26 cellular contexts compared by ENCODE assay signal in genomic region chr5:179902763-179903158, GRCh38.
"Had no signal": no experiment of that assay in that cellular context is flagged by ENCODE, and none has a peak within 500 bp of the region (broad histone marks: within the 10 kb centered on the region; RNA-seq: fewer than 3 reads in every experiment).

No MANE protein-coding gene starts in this region.

- ATAC-seq: activated CD8-positive, alpha-beta memory T cell treated with anti-CD3 and anti-CD28 coated beads, Interleukin-2, amount 10 ng/mL, durations not matched to agents 7 days and 5 days; activated T-cell treated with anti-CD3 and anti-CD28 coated beads, Interleukin-2, amount 50 U/mL, for 4 hours; activated T-helper 17 cell treated with anti-CD3 and anti-CD28 coated beads, Interleukin-2, amount 50 U/mL, for 72 hours; Panc1 had no signal

- H3K27ac Mint-ChIP-seq: activated B cell treated with CpG ODN at 0.5 μM for 24 hours; activated CD4-positive, alpha-beta T cell treated with anti-CD3 and anti-CD28 coated beads, Interleukin-2, amount 10 ng/mL, durations not matched to agents 24 days and 14 days; activated CD8-positive, alpha-beta memory T cell treated with anti-CD3 and anti-CD28 coated beads, Interleukin-2, amount 10 ng/mL, durations not matched to agents 7 days and 5 days; activated naive CD4-positive, alpha-beta T cell treated with anti-CD3 and anti-CD28 coated beads for 36 hours; activated naive CD8-positive, alpha-beta T cell treated with anti-CD3 and anti-CD28 coated beads for 36 hours; T-helper 1 cell treated with Interleukin-12 subunit alpha and Interleukin-12 subunit beta and Interleukin-4 antibody, amounts not matched to agents 30 μg/mL and 1 μg/mL, for 36 hours had no signal

- H3K4me3 Mint-ChIP-seq: activated B cell treated with CpG ODN at 0.5 μM for 24 hours; activated CD4-positive, alpha-beta T cell treated with anti-CD3 and anti-CD28 coated beads, Interleukin-2, amount 10 ng/mL, durations not matched to agents 24 days and 14 days; activated CD8-positive, alpha-beta memory T cell treated with anti-CD3 and anti-CD28 coated beads, Interleukin-2, amount 10 ng/mL, durations not matched to agents 7 days and 5 days; activated naive CD4-positive, alpha-beta T cell treated with anti-CD3 and anti-CD28 coated beads for 36 hours; activated naive CD8-positive, alpha-beta T cell treated with anti-CD3 and anti-CD28 coated beads for 36 hours; activated T-cell treated with anti-CD3 and anti-CD28 coated beads, Interleukin-2, amount 50 U/mL, for 4 hours; activated T-helper 17 cell treated with anti-CD3 and anti-CD28 coated beads, Interleukin-2, amount 50 U/mL, for 72 hours; T-helper 1 cell treated with Interleukin-12 subunit alpha and Interleukin-12 subunit beta and Interleukin-4 antibody, amounts not matched to agents 30 μg/mL and 1 μg/mL, for 36 hours had no signal

- H3K27me3 Mint-ChIP-seq: activated B cell treated with CpG ODN at 0.5 μM for 24 hours; activated CD4-positive, alpha-beta T cell treated with anti-CD3 and anti-CD28 coated beads, Interleukin-2, amount 10 ng/mL, durations not matched to agents 24 days and 14 days; activated CD8-positive, alpha-beta memory T cell treated with anti-CD3 and anti-CD28 coated beads, Interleukin-2, amount 10 ng/mL, durations not matched to agents 7 days and 5 days; activated naive CD8-positive, alpha-beta T cell treated with anti-CD3 and anti-CD28 coated beads for 36 hours; activated T-helper 17 cell treated with anti-CD3 and anti-CD28 coated beads, Interleukin-2, amount 50 U/mL, for 72 hours had no signal

- DNase-seq: activated B cell treated with CpG ODN at 0.5 μM for 24 hours; activated CD4-positive, alpha-beta T cell treated with anti-CD3 and anti-CD28 coated beads for 1 hour; activated CD4-positive, alpha-beta T cell treated with anti-CD3 and anti-CD28 coated beads, Interleukin-2, amount 10 ng/mL, durations not matched to agents 24 days and 14 days; activated CD4-positive, alpha-beta T cell treated with anti-CD3 and anti-CD28 coated beads, Interleukin-2, amount 50 U/mL, for 48 hours; activated CD8-positive, alpha-beta memory T cell treated with anti-CD3 and anti-CD28 coated beads, Interleukin-2, amount 10 ng/mL, durations not matched to agents 7 days and 5 days; activated gamma-delta T cell; activated naive CD4-positive, alpha-beta T cell treated with anti-CD3 and anti-CD28 coated beads for 36 hours; activated naive CD8-positive, alpha-beta T cell treated with anti-CD3 and anti-CD28 coated beads for 36 hours; activated T-cell treated with anti-CD3 and anti-CD28 coated beads, Interleukin-2, amount 50 U/mL, for 4 hours; anterior cingulate cortex; IMR-90; Kasumi-1; KBM-7; NCI-H1105 treated with DMSO at 0.1 percent for 48 hours; NCI-H1436 treated with DMSO at 0.1 percent for 48 hours; NCI-H187; NCI-H2081; NCI-H510A treated with DMSO at 0.1 percent for 48 hours; NCI-H69; NK-92 treated with Interleukin-12 subunit alpha and Interleukin-12 subunit beta, amount 100 ng/mL, for 24 hours; OCI-M1; SHP77; T-helper 9 cell had no signal

- H3K9me3 Mint-ChIP-seq: activated B cell treated with CpG ODN at 0.5 μM for 24 hours; activated CD4-positive, alpha-beta T cell treated with anti-CD3 and anti-CD28 coated beads, Interleukin-2, amount 10 ng/mL, durations not matched to agents 24 days and 14 days; activated naive CD4-positive, alpha-beta T cell treated with anti-CD3 and anti-CD28 coated beads for 36 hours; activated naive CD8-positive, alpha-beta T cell treated with anti-CD3 and anti-CD28 coated beads for 36 hours; activated T-cell treated with anti-CD3 and anti-CD28 coated beads, Interleukin-2, amount 50 U/mL, for 4 hours; activated T-helper 17 cell treated with anti-CD3 and anti-CD28 coated beads, Interleukin-2, amount 50 U/mL, for 72 hours; T-helper 1 cell treated with Interleukin-12 subunit alpha and Interleukin-12 subunit beta and Interleukin-4 antibody, amounts not matched to agents 30 μg/mL and 1 μg/mL, for 36 hours had no signal
